ENCODE assay signal across 20 cellular contexts in the genomic region with DNA sequence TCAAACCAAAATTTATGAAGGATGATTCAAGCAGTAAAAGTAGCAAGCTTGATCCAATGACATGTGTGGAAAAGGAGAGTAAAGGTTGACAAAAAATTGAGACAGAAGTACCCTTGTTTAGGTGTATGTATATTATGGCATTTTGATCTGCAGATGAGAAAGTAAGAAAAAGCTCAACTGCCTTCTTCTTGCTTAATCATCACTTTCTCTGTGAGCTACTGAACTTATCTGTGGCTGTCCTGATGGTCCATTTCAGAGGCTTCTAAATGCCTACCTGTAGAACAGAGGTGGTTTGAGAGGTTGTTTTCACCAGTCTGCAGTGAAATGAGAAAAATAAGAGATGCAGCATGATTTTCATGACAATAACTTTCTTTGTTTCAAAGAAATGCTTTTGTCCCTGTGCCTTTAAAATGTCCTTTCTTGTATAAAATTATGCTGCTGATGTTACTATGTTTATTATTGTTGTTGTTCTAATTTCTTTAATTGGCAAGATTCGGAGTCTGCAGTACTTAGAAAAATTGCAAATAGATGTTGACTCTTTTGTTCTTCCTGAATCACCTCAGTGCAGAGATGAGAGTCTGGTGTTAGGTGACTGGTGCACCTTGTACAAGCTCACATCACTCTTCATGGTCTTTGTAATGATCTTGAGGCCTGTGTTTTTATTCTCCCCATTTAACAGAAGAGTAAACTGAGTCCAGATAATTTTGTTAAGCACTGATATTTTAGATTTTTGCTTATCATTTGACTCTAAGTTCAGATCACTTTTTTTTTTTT.
A peak's percentile ranks its signal among the peaks of the same experiment; 100 is the strongest.
DNase-seq lines count a peak whose midpoint lies in the region; ATAC-seq and TF ChIP-seq lines count a peak whose summit lies in the region.
"Had no signal": no experiment of that assay in that cellular context is flagged by ENCODE, and none has a peak within 500 bp of the region (broad histone marks: within the 10 kb centered on the region; RNA-seq: fewer than 3 reads in every experiment).

No MANE protein-coding gene starts in this region.

- TF ChIP-seq CTCF in Peyer's patch (IDR thresholded peaks at IDR 0.05), result no peak

- H3K4me1 ChIP-seq in Peyer's patch, result no peaks in the 10 kb centered on the region
- H3K4me1 ChIP-seq: colonic mucosa, gastrocnemius medialis, left ventricle myocardium inferior had no signal

- peak overlapping the region; percentile 29 for H3K4me3 Mint-ChIP-seq in activated naive CD4-positive, alpha-beta T cell treated with anti-CD3 and anti-CD28 coated beads, Interleukin-2, amount 10 ng/mL, durations not matched to agents 7 days and 5 days
- peak overlapping the region; percentile 20 for H3K4me3 Mint-ChIP-seq in activated naive CD8-positive, alpha-beta T cell treated with anti-CD3 and anti-CD28 coated beads for 36 hours
- peak overlapping the region; percentile 82 to 90 for H3K4me3 Mint-ChIP-seq in stimulated activated naive CD8-positive, alpha-beta T cell treated with anti-CD3 and anti-CD28 coated beads, Interleukin-15, amount 100 ng/mL, for 72 hours

- H3K4me1 Mint-ChIP-seq in activated naive CD4-positive, alpha-beta T cell treated with anti-CD3 and anti-CD28 coated beads, Interleukin-2, amount 10 ng/mL, durations not matched to agents 7 days and 5 days, result peaks cover 48% of the 10 kb centered on the region
- H3K4me1 Mint-ChIP-seq in activated naive CD8-positive, alpha-beta T cell treated with anti-CD3 and anti-CD28 coated beads for 36 hours, result peaks cover 40% of the 10 kb centered on the region
- peaks cover 50% of the 10 kb centered on the region for H3K4me1 Mint-ChIP-seq in stimulated activated naive CD8-positive, alpha-beta T cell treated with anti-CD3 and anti-CD28 coated beads, Interleukin-15, amount 100 ng/mL, for 72 hours

- peaks cover 21% of the 10 kb centered on the region for H3K9me3 Mint-ChIP-seq in activated naive CD4-positive, alpha-beta T cell treated with anti-CD3 and anti-CD28 coated beads, Interleukin-2, amount 10 ng/mL, durations not matched to agents 7 days and 5 days
- peaks cover 18% of the 10 kb centered on the region for H3K9me3 Mint-ChIP-seq in activated naive CD8-positive, alpha-beta T cell treated with anti-CD3 and anti-CD28 coated beads for 36 hours
- H3K9me3 Mint-ChIP-seq in stimulated activated naive CD8-positive, alpha-beta T cell treated with anti-CD3 and anti-CD28 coated beads, Interleukin-15, amount 100 ng/mL, for 72 hours, result peaks cover 22 to 25% of the 10 kb centered on the region in 2 donors

- peak overlapping the region; percentile 95 for H3K27ac Mint-ChIP-seq in activated naive CD4-positive, alpha-beta T cell treated with anti-CD3 and anti-CD28 coated beads, Interleukin-2, amount 10 ng/mL, durations not matched to agents 7 days and 5 days
- peak overlapping the region; percentile 91 for H3K27ac Mint-ChIP-seq in activated naive CD8-positive, alpha-beta T cell treated with anti-CD3 and anti-CD28 coated beads for 36 hours
- H3K27ac Mint-ChIP-seq in stimulated activated naive CD8-positive, alpha-beta T cell treated with anti-CD3 and anti-CD28 coated beads, Interleukin-15, amount 100 ng/mL, for 72 hours, result peak overlapping the region; percentile 61 to 84

- no peaks in the 10 kb centered on the region for H3K36me3 ChIP-seq in Peyer's patch
- H3K36me3 ChIP-seq: colonic mucosa, gastrocnemius medialis, left ventricle myocardium inferior, thoracic aorta had no signal

- no peak overlapping the region for H3K4me3 ChIP-seq in Peyer's patch
- H3K4me3 ChIP-seq: colonic mucosa, gastrocnemius medialis, left ventricle myocardium inferior, skin epidermis, thoracic aorta had no signal

- H3K9me3 ChIP-seq in Peyer's patch, result peaks cover 0 to 9% (median 4%) of the 10 kb centered on the region in 4 donors
- H3K9me3 ChIP-seq: colonic mucosa, gastrocnemius medialis had no signal

- H3K27me3 ChIP-seq in Peyer's patch, result no peaks in the 10 kb centered on the region
- H3K27me3 ChIP-seq: colonic mucosa, gastrocnemius medialis had no signal

- no peaks in the 10 kb centered on the region for H3K27me3 Mint-ChIP-seq in activated naive CD4-positive, alpha-beta T cell treated with anti-CD3 and anti-CD28 coated beads, Interleukin-2, amount 10 ng/mL, durations not matched to agents 7 days and 5 days
- no peaks in the 10 kb centered on the region for H3K27me3 Mint-ChIP-seq in activated naive CD8-positive, alpha-beta T cell treated with anti-CD3 and anti-CD28 coated beads for 36 hours
- no peaks in the 10 kb centered on the region for H3K27me3 Mint-ChIP-seq in stimulated activated naive CD8-positive, alpha-beta T cell treated with anti-CD3 and anti-CD28 coated beads, Interleukin-15, amount 100 ng/mL, for 72 hours

- TF ChIP-seq POLR2A in Peyer's patch (IDR thresholded peaks at IDR 0.05), result no peak

- peak overlapping the region; percentile 20 to 37 (median 34) for H3K27ac ChIP-seq in Peyer's patch
- H3K27ac ChIP-seq: C4-2B, colonic mucosa, gastrocnemius medialis, left ventricle myocardium inferior, thoracic aorta had no signal

- DNase-seq in activated naive CD4-positive, alpha-beta T cell treated with anti-CD3 and anti-CD28 coated beads, Interleukin-2, amount 10 ng/mL, durations not matched to agents 7 days and 5 days, result no peak
- DNase-seq in activated naive CD4-positive, alpha-beta T cell (lab: John Stamatoyannopoulos, UW), result no peak
- DNase-seq in Peyer's patch (no peak), ecto neural progenitor cell (ENCODE audit: low spot score) (no peak)
- no peak for DNase-seq in activated naive CD8-positive, alpha-beta T cell treated with anti-CD3 and anti-CD28 coated beads for 36 hours
- DNase-seq in stimulated activated naive CD8-positive, alpha-beta T cell treated with anti-CD3 and anti-CD28 coated beads, Interleukin-15, amount 100 ng/mL, for 72 hours, result no peak
- DNase-seq: activated CD4-positive, alpha-beta T cell treated with anti-CD3 and anti-CD28 coated beads, Interleukin-2, amount 50 U/mL, for 1 hour; amniotic stem cell; colonic mucosa; gastrocnemius medialis; HCEC 1CT; hippocampal formation; left ventricle myocardium inferior; NCI-H1694; NCI-H69; stimulated activated CD4-positive, alpha-beta T cell treated with anti-CD3 and anti-CD28 coated beads, Interleukin-1b, Interleukin-23, amount 100 ng/mL, for 48 hours had no signal

- H3K36me3 Mint-ChIP-seq in activated naive CD4-positive, alpha-beta T cell treated with anti-CD3 and anti-CD28 coated beads, Interleukin-2, amount 10 ng/mL, durations not matched to agents 7 days and 5 days, result peaks cover 30% of the 10 kb centered on the region
- H3K36me3 Mint-ChIP-seq in activated naive CD8-positive, alpha-beta T cell treated with anti-CD3 and anti-CD28 coated beads for 36 hours, result peaks cover 15% of the 10 kb centered on the region

- ATAC-seq in stimulated activated naive CD8-positive, alpha-beta T cell treated with anti-CD3 and anti-CD28 coated beads, Interleukin-15, amount 100 ng/mL, for 72 hours, result no peak
- no peak for ATAC-seq in HG02642 (IDR thresholded peaks at IDR 0.05; ENCODE audit: poor library complexity, unreplicated experiment)
- ATAC-seq: gastrocnemius medialis had no signal

- CTCF ChIA-PET in activated naive CD4-positive, alpha-beta T cell treated with anti-CD3 and anti-CD28 coated beads, Interleukin-2, amount 10 ng/mL, durations not matched to agents 7 days and 5 days (lab: Charles Lee), result interaction anchor here (0.6 to 1.0 kb wide), 2 partner anchors 11 to 464 kb away, joined by 3 read pairs; no protein-coding TSS in a partner anchor

Comparison
In these comparisons a context has a peak if more than half of its experiments do, and no peak if none do; other contexts are left out.
1. H3K4me3 Mint-ChIP-seq: peak in every context shown above with its lines; median percentile 86 in stimulated activated naive CD8-positive, alpha-beta T cell treated with anti-CD3 and anti-CD28 coated beads, Interleukin-15, amount 100 ng/mL, for 72 hours; 29 in activated naive CD4-positive, alpha-beta T cell treated with anti-CD3 and anti-CD28 coated beads, Interleukin-2, amount 10 ng/mL, durations not matched to agents 7 days and 5 days; 20 in activated naive CD8-positive, alpha-beta T cell treated with anti-CD3 and anti-CD28 coated beads for 36 hours.